In the genomic region with DNA sequence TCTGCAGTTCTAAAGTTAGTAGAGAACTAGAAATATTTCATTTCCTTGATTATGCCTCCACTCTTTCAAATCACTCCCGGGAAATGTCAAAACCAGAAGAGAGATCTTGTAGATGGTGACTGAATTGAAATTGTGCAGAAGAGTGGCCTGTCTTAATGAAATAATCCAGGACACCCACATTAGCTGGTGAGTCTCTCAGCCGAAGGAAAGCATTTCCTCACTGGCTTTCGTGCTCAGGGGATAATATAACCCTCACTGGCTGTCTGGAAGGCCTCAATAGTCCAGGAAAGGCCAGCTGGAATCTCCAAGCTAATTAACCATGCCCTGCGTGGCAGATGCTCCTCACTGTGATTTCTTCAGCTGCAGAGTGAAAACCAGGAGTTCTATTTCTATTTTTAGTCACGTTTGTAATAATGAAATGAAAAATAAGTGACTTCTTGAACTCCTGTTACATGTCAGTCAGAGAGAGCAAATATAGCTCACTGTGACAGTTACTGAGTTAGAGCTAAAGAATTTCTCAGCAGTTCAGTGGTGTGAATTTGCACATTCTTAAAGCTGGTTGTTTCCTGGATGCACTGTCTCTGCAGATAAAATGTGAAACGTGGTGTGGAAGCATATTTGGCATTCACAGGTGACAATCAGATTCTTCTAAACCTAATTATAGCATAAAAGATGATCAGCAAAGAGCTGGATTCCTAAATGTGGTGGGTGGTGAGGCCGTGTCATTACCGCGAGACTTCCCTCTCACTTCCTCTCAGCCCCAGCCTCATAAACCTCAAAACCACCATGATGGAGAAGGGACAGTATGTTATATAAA, we compare ENCODE assay signal across 8 cellular contexts.
A peak's percentile ranks its signal among the peaks of the same experiment; 100 is the strongest.
DNase-seq lines count a peak whose midpoint lies in the region; ATAC-seq and TF ChIP-seq lines count a peak whose summit lies in the region.

No MANE protein-coding gene starts in this region.

- H4K91ac ChIP-seq in H9 (ENCODE audit: insufficient read length, low read depth, low read length): no peak overlapping the region

- no peak overlapping the region for H3K4ac ChIP-seq in H9 (ENCODE audit: low read depth, low read length)

- H2BK120ac ChIP-seq in H9 (ENCODE audit: low read depth, low read length, poor library complexity, severe bottlenecking): no peak overlapping the region

- H3K9ac ChIP-seq in H9 (ENCODE audit: extremely low read depth, insufficient read length, low read length): no peak overlapping the region

- no peak overlapping the region for H3K23ac ChIP-seq in H9 (ENCODE audit: insufficient read length, low read depth, low read length)

- in situ Hi-C loops in HAP-1 (cut with MboI; ENCODE audit: low sequenced_read_pairs): no loop called here

- no peaks in the 10 kb centered on the region for H3K23me2 ChIP-seq in H9 (ENCODE audit: insufficient read length, low read depth, low read length, poor library complexity, severe bottlenecking)

- H3K56ac ChIP-seq in H9 (ENCODE audit: insufficient read length, low read depth, low read length): no peak overlapping the region

- H2BK15ac ChIP-seq in H9 (ENCODE audit: low read depth, low read length): no peak overlapping the region

- H2BK5ac ChIP-seq in H9 (ENCODE audit: insufficient read length, low read length): no peak overlapping the region

- ATAC-seq in GM19438 (IDR thresholded peaks at IDR 0.05; ENCODE audit: low read depth, unreplicated experiment) (peak; percentile 91), HG03439 (IDR thresholded peaks at IDR 0.05; ENCODE audit: unreplicated experiment) (peak; percentile 82)
- peak; percentile 43 for ATAC-seq in activated naive CD8-positive, alpha-beta T cell treated with anti-CD3 and anti-CD28 coated beads, Interleukin-2, amount 50 U/mL, for 24 hours
- ATAC-seq in stimulated activated naive CD8-positive, alpha-beta T cell treated with anti-CD3 and anti-CD28 coated beads, Interleukin-15, Interleukin-2, amounts not matched to agents 100 U/mL and 50 U/mL, for 24 hours: no peak

- H3K4me1 ChIP-seq in H9 (ENCODE audit: insufficient read depth, low read length) (no peaks in the 10 kb centered on the region), HAP-1 (no peaks in the 10 kb centered on the region)

- no CpG with 5 or more reads among the region's 9 CpGs for WGBS in H9 (ENCODE audit: extremely low coverage, insufficient read length, low lambda C conversion rate)

- H2BK20ac ChIP-seq in H9 (ENCODE audit: low read depth, low read length, poor library complexity, severe bottlenecking): no peak overlapping the region

- no peak overlapping the region for H4K8ac ChIP-seq in H9 (replicated peaks; ENCODE audit: insufficient read length, low read depth, low read length)

- H3K27me3 ChIP-seq in H9 (ENCODE audit: insufficient read depth, low read length): no peaks in the 10 kb centered on the region
- H3K27me3 ChIP-seq in HAP-1 (ENCODE audit: low read depth): peaks cover 6% of the 10 kb centered on the region

- no peak overlapping the region for H3K14ac ChIP-seq in H9 (ENCODE audit: insufficient read depth, low read length)

- no peak overlapping the region for H3K4me3 Mint-ChIP-seq in activated naive CD8-positive, alpha-beta T cell treated with anti-CD3 and anti-CD28 coated beads, Interleukin-2, amount 50 U/mL, for 24 hours
- H3K4me3 Mint-ChIP-seq in H9: no peak overlapping the region

- H3K27me3 Mint-ChIP-seq in activated naive CD8-positive, alpha-beta T cell treated with anti-CD3 and anti-CD28 coated beads, Interleukin-2, amount 50 U/mL, for 24 hours: peaks cover 15% of the 10 kb centered on the region
- H3K27me3 Mint-ChIP-seq in H9 (ENCODE audit: low read depth): no peaks in the 10 kb centered on the region

- H3K9me3 ChIP-seq in H9 (ENCODE audit: control insufficient read depth, low read depth, low read length): no peaks in the 10 kb centered on the region
- no peaks in the 10 kb centered on the region for H3K9me3 ChIP-seq in HAP-1

- H3K36me3 ChIP-seq in HAP-1 (replicated peaks): no peaks in the 10 kb centered on the region

- no peaks in the 10 kb centered on the region for H3K36me3 Mint-ChIP-seq in activated naive CD8-positive, alpha-beta T cell treated with anti-CD3 and anti-CD28 coated beads, Interleukin-2, amount 50 U/mL, for 24 hours (ENCODE audit: low read depth)
- no peaks in the 10 kb centered on the region for H3K36me3 Mint-ChIP-seq in H9 (ENCODE audit: insufficient read depth in 1 of 3, low read depth in 3 of 3)

- no peaks in the 10 kb centered on the region for H3K79me2 ChIP-seq in H9 (ENCODE audit: insufficient read depth, low read length)

- no peak overlapping the region for H3K18ac ChIP-seq in H9 (ENCODE audit: insufficient read length, low read depth, low read length)

- H4K20me1 ChIP-seq in H9 (ENCODE audit: control insufficient read depth, insufficient read depth, insufficient read length): no peaks in the 10 kb centered on the region

- no peak overlapping the region for H4K5ac ChIP-seq in H9 (ENCODE audit: insufficient read length, low read depth, low read length)

- H3T11ph ChIP-seq in H9 (ENCODE audit: low read length): no peak overlapping the region

- no peak overlapping the region for H3K27ac ChIP-seq in H9 (ENCODE audit: insufficient read length, low read depth, low read length)

- no peak overlapping the region for H3K27ac Mint-ChIP-seq in activated naive CD8-positive, alpha-beta T cell treated with anti-CD3 and anti-CD28 coated beads, Interleukin-2, amount 50 U/mL, for 24 hours
- H3K27ac Mint-ChIP-seq in H9: no peak overlapping the region

- no peak overlapping the region for H2AK5ac ChIP-seq in H9 (ENCODE audit: insufficient read length, low read length)

- no peak overlapping the region for H2AFZ ChIP-seq in H9 (ENCODE audit: low read length)

- H3K4me1 Mint-ChIP-seq in activated naive CD8-positive, alpha-beta T cell treated with anti-CD3 and anti-CD28 coated beads, Interleukin-2, amount 50 U/mL, for 24 hours: peaks cover 17% of the 10 kb centered on the region
- H3K4me1 Mint-ChIP-seq in H9: no peaks in the 10 kb centered on the region

- no peaks in the 10 kb centered on the region for H3K79me1 ChIP-seq in H9 (ENCODE audit: insufficient read depth, low read depth, low read length, poor library complexity, severe bottlenecking)

- no peak overlapping the region for H2BK12ac ChIP-seq in H9 (ENCODE audit: insufficient read length, low read depth, low read length)

- no peaks in the 10 kb centered on the region for H3K9me3 Mint-ChIP-seq in activated naive CD8-positive, alpha-beta T cell treated with anti-CD3 and anti-CD28 coated beads, Interleukin-2, amount 50 U/mL, for 24 hours
- H3K9me3 Mint-ChIP-seq in H9: no peaks in the 10 kb centered on the region; a peak in 1 of 5 replicates

- no peak overlapping the region for H3K4me3 ChIP-seq in HAP-1

- DNase-seq in GF-D8 (lab: John Stamatoyannopoulos, UW): peak; percentile 1
- no peak for DNase-seq in activated naive CD8-positive, alpha-beta T cell treated with anti-CD3 and anti-CD28 coated beads, Interleukin-2, amount 50 U/mL, for 24 hours
- DNase-seq in stimulated activated naive CD8-positive, alpha-beta T cell treated with anti-CD3 and anti-CD28 coated beads, Interleukin-15, Interleukin-2, amounts not matched to agents 100 U/mL and 50 U/mL, for 24 hours: peak; percentile 5
- no peak for DNase-seq in NCI-H2107 treated with DMSO at 0.1 percent for 48 hours (lab: John Stamatoyannopoulos, UW; ENCODE audit: unreplicated experiment)
- DNase-seq in H9: no peak
- DNase-seq in HAP-1 (ENCODE audit: low spot score in 2 of 2): no peak

- TF ChIP-seq CTCF in H9 (conservative IDR thresholded peaks at IDR 0.05): no peak

- H3K4me2 ChIP-seq in H9 (ENCODE audit: insufficient read depth, insufficient read length, low read length): no peak overlapping the region

Comparison
In these comparisons a context has a peak if more than half of its experiments do, and no peak if none do; other contexts are left out.
1. DNase-seq: peak in GF-D8 (single experiment) and stimulated activated naive CD8-positive, alpha-beta T cell treated with anti-CD3 and anti-CD28 coated beads, Interleukin-15, Interleukin-2, amounts not matched to agents 100 U/mL and 50 U/mL, for 24 hours (single experiment); none in activated naive CD8-positive, alpha-beta T cell treated with anti-CD3 and anti-CD28 coated beads, Interleukin-2, amount 50 U/mL, for 24 hours (single experiment), NCI-H2107 treated with DMSO at 0.1 percent for 48 hours (single experiment), H9 (single experiment) and HAP-1 (0 of 2).